Comparison of ENCODE assay signal across 28 cellular contexts in the genomic region with DNA sequence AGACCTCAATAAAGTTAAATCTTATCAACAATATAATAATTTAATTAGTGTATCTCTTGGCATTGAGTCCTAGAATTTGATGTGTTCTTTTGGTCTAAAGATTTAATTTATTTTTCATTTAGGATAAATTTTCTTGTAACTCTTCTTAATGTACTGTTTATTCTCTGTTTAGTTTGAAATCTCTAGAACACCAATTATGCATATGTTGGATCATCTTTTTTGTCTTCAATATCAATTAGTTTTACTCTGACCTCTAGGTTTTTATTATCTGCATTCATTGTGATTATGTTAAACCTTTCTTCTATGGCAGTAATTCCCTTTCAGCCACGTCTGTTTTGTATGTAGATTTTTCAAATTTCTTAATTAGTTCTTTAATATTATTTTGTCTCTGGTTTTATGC.
"Had no signal": no experiment of that assay in that cellular context is flagged by ENCODE, and none has a peak within 500 bp of the region (broad histone marks: within the 10 kb centered on the region; RNA-seq: fewer than 3 reads in every experiment).

No MANE protein-coding gene starts in this region.

- ATAC-seq: left colon; left lung; lower lobe of right lung; natural killer cell; stimulated activated naive B cell treated with anti-CD40 and anti-IgM and Interleukin-4, amounts not matched to agents 10 μg/mL and 1 μg/mL and 100 μg/mL, for 72 hours; stimulated activated naive CD8-positive, alpha-beta T cell treated with anti-CD3 and anti-CD28 coated beads, Interleukin-15, Interleukin-2, amounts not matched to agents 100 U/mL and 50 U/mL, for 24 hours had no signal

- DNase-seq: immature natural killer cell; kidney; left colon; left lung; lower lobe of right lung; mammary epithelial cell; mesendoderm; naive B cell; natural killer cell; nephron progenitor cell; occipital lobe; ovary; right lobe of liver; stimulated activated CD4-positive, alpha-beta T cell treated with anti-CD3 and anti-CD28 coated beads, Interleukin-1b, Interleukin-23, amount 100 ng/mL, for 48 hours; stimulated activated CD4-positive, alpha-beta T cell treated with anti-CD3 and anti-CD28 coated beads, Interleukin-2, amount 100 ng/mL, for 48 hours; stimulated activated naive B cell treated with anti-CD40 and anti-IgM and Interleukin-4, amounts not matched to agents 10 μg/mL and 1 μg/mL and 100 μg/mL, for 72 hours; stimulated activated naive CD8-positive, alpha-beta T cell treated with anti-CD3 and anti-CD28 coated beads, Interleukin-15, Interleukin-2, amounts not matched to agents 100 U/mL and 50 U/mL, for 24 hours; stomach; testis; thyroid gland; transverse colon; upper lobe of left lung had no signal

- H3K27ac ChIP-seq: left lung, lower lobe of right lung, neural progenitor cell, neutrophil, ovary, right atrium auricular region, right lobe of liver, stomach, testis, thyroid gland, transverse colon, upper lobe of left lung, vagina had no signal

- H3K4me2 ChIP-seq: neural progenitor cell, smooth muscle cell had no signal

- H3K4me1 ChIP-seq: left lung, lower lobe of right lung, neural progenitor cell, right atrium auricular region, right lobe of liver, stomach, testis, thyroid gland, transverse colon, upper lobe of left lung, vagina had no signal

- FAIRE-seq: islet of Langerhans, kidney had no signal

- H3K9ac ChIP-seq: neural progenitor cell had no signal

- H3K9me3 ChIP-seq: testis, thyroid gland had no signal

- H3K36me3 ChIP-seq: left lung, lower lobe of right lung, neural progenitor cell, neutrophil, ovary, right atrium auricular region, right lobe of liver, stomach, thyroid gland, transverse colon, upper lobe of left lung, vagina had no signal

- H2AFZ ChIP-seq: neural progenitor cell had no signal

- H3K4me3 ChIP-seq: left lung, lower lobe of right lung, neural progenitor cell, ovary, right atrium auricular region, right lobe of liver, smooth muscle cell, stomach, testis, thyroid gland, transverse colon, upper lobe of left lung, vagina had no signal

- H3K27me3 ChIP-seq: left lung, neural progenitor cell, neutrophil, ovary, right atrium auricular region, right lobe of liver, stomach, testis, thyroid gland, transverse colon, upper lobe of left lung, vagina had no signal
